8 cellular contexts compared by ENCODE assay signal in genomic region chr5:69093771-69094570, GRCh38.
DNase-seq lines count a peak whose midpoint lies in the region; ATAC-seq lines count a peak whose summit lies in the region.

SLC30A5 (plus strand) TSS chr5:69094014; CDS start chr5:69094256, 242 bp downstream.

- peak; percentile 97 for ATAC-seq in GM19463 (IDR thresholded peaks at IDR 0.05; ENCODE audit: unreplicated experiment)

- DNase-seq in CMK (ENCODE audit: low read depth), result peak; percentile 97
- peak; percentile 85 for DNase-seq in HS-27A (ENCODE audit: low read depth)
- DNase-seq in NK-92 (lab: John Stamatoyannopoulos, UW; ENCODE audit: unreplicated experiment), result peak; percentile 88
- peak; percentile 96 for DNase-seq in activated CD8-positive, alpha-beta memory T cell treated with anti-CD3 and anti-CD28 coated beads for 24 hours
- DNase-seq in effector CD8-positive, alpha-beta T cell (lab: John Stamatoyannopoulos, UW), result peak; percentile 97
- peak; percentile 100 for DNase-seq in medulla oblongata (ENCODE audit: extremely low spot score)
- DNase-seq in stimulated activated CD8-positive, alpha-beta memory T cell treated with anti-CD3 and anti-CD28 coated beads, Interleukin-12 subunit alpha, Interleukin-12 subunit beta, amount 100 ng/mL, for 24 hours (ENCODE audit: extremely low read depth), result peak; percentile 95

Comparison
In these comparisons a context has a peak if more than half of its experiments do, and no peak if none do; other contexts are left out.
1. Peak in every context shown above with its lines: DNase-seq and ATAC-seq.